1 cellular context compared by ENCODE assay signal in genomic region chr1:78619446-78619802, GRCh38.
TF ChIP-seq lines count a peak whose summit lies in the region.

No MANE protein-coding gene starts in this region.

TF ChIP-seq in IMR-90, 13 proteins besides CTCF, POLR2A, EP300 and RAD21 (continued from another document):
- TF ChIP-seq NFE2L2 (IDR thresholded peaks at IDR 0.05; ENCODE audit: low read depth, low read length) (no peak), CHD1 (IDR thresholded peaks at IDR 0.05; ENCODE audit: low read depth, low read length) (no peak), RFX5 (IDR thresholded peaks at IDR 0.05; ENCODE audit: low read depth, low read length) (no peak), CEBPB (IDR thresholded peaks at IDR 0.05; ENCODE audit: low read depth, low read length) (no peak), FOS (IDR thresholded peaks at IDR 0.05; ENCODE audit: low read depth, low read length) (no peak), RCOR1 (IDR thresholded peaks at IDR 0.05; ENCODE audit: insufficient replicate concordance, low read length) (no peak), SMC3 (IDR thresholded peaks at IDR 0.05; ENCODE audit: low read depth, low read length) (no peak)
- TF ChIP-seq, protein P1, sequence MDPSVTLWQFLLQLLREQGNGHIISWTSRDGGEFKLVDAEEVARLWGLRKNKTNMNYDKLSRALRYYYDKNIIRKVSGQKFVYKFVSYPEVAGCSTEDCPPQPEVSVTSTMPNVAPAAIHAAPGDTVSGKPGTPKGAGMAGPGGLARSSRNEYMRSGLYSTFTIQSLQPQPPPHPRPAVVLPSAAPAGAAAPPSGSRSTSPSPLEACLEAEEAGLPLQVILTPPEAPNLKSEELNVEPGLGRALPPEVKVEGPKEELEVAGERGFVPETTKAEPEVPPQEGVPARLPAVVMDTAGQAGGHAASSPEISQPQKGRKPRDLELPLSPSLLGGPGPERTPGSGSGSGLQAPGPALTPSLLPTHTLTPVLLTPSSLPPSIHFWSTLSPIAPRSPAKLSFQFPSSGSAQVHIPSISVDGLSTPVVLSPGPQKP (IDR thresholded peaks at IDR 0.05; ENCODE audit: borderline replicate concordance, low read depth, low read length): no peak
